28 cellular contexts compared by ENCODE assay signal in genomic region chr1:25992689-25993146, GRCh38. TPM values are rescaled to one million over a fixed set of nuclear protein-coding genes. Genes with fewer than 3 reads are reported as not detected.
DNase-seq lines count a peak whose midpoint lies in the region; ATAC-seq and TF ChIP-seq lines count a peak whose summit lies in the region.
"Had no signal": no experiment of that assay in that cellular context is flagged by ENCODE, and none has a peak within 500 bp of the region (broad histone marks: within the 10 kb centered on the region; RNA-seq: fewer than 3 reads in every experiment).

No MANE protein-coding gene starts in this region.

- no peaks in the 10 kb centered on the region for H3K9me2 ChIP-seq in hepatocyte (replicated peaks; ENCODE audit: insufficient read depth)

- peak overlapping the region in 3 of 7 donors; percentile 53 to 61 (median 59) for H3K4me3 Mint-ChIP-seq in CD8-positive, alpha-beta memory T cell
- H3K4me3 Mint-ChIP-seq: activated CD8-positive, alpha-beta T cell treated with anti-CD3 and anti-CD28 coated beads for 36 hours; mesothelial cell of epicardium had no signal

- no peak for DNase-seq in CD8-positive, alpha-beta memory T cell
- DNase-seq in hepatocyte (ENCODE audit: low spot score), result no peak
- DNase-seq in SW480 (ENCODE audit: low spot score), result no peak
- no peak for DNase-seq in left ventricle myocardium superior
- no peak for DNase-seq in mucosa of descending colon
- DNase-seq: activated CD8-positive, alpha-beta T cell treated with anti-CD3 and anti-CD28 coated beads for 36 hours; activated gamma-delta T cell; cerebellar nuclear complex; dorsolateral prefrontal cortex; islet precursor cell; NCI-H1092; NCI-H1930; NCI-H748 treated with DMSO at 0.1 percent for 48 hours; right lobe of liver; stimulated activated CD4-positive, alpha-beta T cell treated with anti-CD3 and anti-CD28 coated beads, Interleukin-2, amount 100 ng/mL, for 48 hours; T-helper 2 cell; upper lobe of right lung had no signal

- H3K27ac Mint-ChIP-seq in CD8-positive, alpha-beta memory T cell, result peak overlapping the region; percentile 29 to 91 (median 78)

- no peaks in the 10 kb centered on the region for H3K9me3 ChIP-seq in CD8-positive, alpha-beta memory T cell (ENCODE audit: low read length)
- H3K9me3 ChIP-seq in KOPT-K1 (ENCODE audit: insufficient read depth, low read length, poor library complexity, severe bottlenecking) (no peaks in the 10 kb centered on the region), hepatocyte (ENCODE audit: low read depth) (no peaks in the 10 kb centered on the region), parathyroid adenoma (ENCODE audit: control insufficient read depth, low read length) (no peaks in the 10 kb centered on the region), mucosa of descending colon (no peaks in the 10 kb centered on the region)
- H3K9me3 ChIP-seq: right lobe of liver, upper lobe of right lung had no signal

- H3K36me3 Mint-ChIP-seq in CD8-positive, alpha-beta memory T cell, result peaks cover 0 to 31% (median 11%) of the 10 kb centered on the region in 3 donors

- peaks cover 66 to 82% (median 76%) of the 10 kb centered on the region in 3 donors for H3K4me1 Mint-ChIP-seq in CD8-positive, alpha-beta memory T cell

- no peaks in the 10 kb centered on the region for H3K27me3 ChIP-seq in CD8-positive, alpha-beta memory T cell (ENCODE audit: insufficient read depth, low read length, poor library complexity, severe bottlenecking)
- H3K27me3 ChIP-seq in hepatocyte (no peaks in the 10 kb centered on the region), parathyroid adenoma (ENCODE audit: control insufficient read depth, insufficient read depth, low read length) (no peaks in the 10 kb centered on the region)
- H3K27me3 ChIP-seq: dorsolateral prefrontal cortex, right lobe of liver, upper lobe of right lung had no signal

- H3K27me3 Mint-ChIP-seq in CD8-positive, alpha-beta memory T cell, result no peaks in the 10 kb centered on the region
- H3K27me3 Mint-ChIP-seq: activated CD8-positive, alpha-beta T cell treated with anti-CD3 and anti-CD28 coated beads for 36 hours had no signal

- H4K20me1 ChIP-seq in hepatocyte (ENCODE audit: insufficient read depth, poor library complexity, severe bottlenecking), result no peaks in the 10 kb centered on the region

- H3K79me2 ChIP-seq in hepatocyte (peaks cover 24% of the 10 kb centered on the region), parathyroid adenoma (no peaks in the 10 kb centered on the region)

- CTCF ChIA-PET in CD8-positive, alpha-beta memory T cell (lab: Charles Lee), result interaction anchor here (5.8 kb wide), 1 partner anchor 97 kb away, joined by 48 read pairs; no protein-coding TSS in a partner anchor

- H3K4me2 ChIP-seq in hepatocyte (no peak overlapping the region), parathyroid adenoma (ENCODE audit: low read length) (peak overlapping the region; percentile 43)

- no peak overlapping the region for H2AFZ ChIP-seq in hepatocyte
- no peak overlapping the region for H2AFZ ChIP-seq in parathyroid adenoma
- H2AFZ ChIP-seq: GM23248 had no signal

- H3K9me3 Mint-ChIP-seq in CD8-positive, alpha-beta memory T cell, result no peaks in the 10 kb centered on the region
- H3K9me3 Mint-ChIP-seq: activated CD8-positive, alpha-beta T cell treated with anti-CD3 and anti-CD28 coated beads for 36 hours; mesothelial cell of epicardium had no signal

- peaks cover 65% of the 10 kb centered on the region for H3K4me1 ChIP-seq in CD8-positive, alpha-beta memory T cell (ENCODE audit: insufficient read depth, low read length)
- peaks cover 6% of the 10 kb centered on the region for H3K4me1 ChIP-seq in hepatocyte (ENCODE audit: insufficient read depth)
- peaks cover 15% of the 10 kb centered on the region for H3K4me1 ChIP-seq in parathyroid adenoma
- peaks cover 8% of the 10 kb centered on the region for H3K4me1 ChIP-seq in mucosa of descending colon (ENCODE audit: low read depth)

- ATAC-seq in left ventricle myocardium superior (no peak), mucosa of descending colon (no peak)
- ATAC-seq: activated CD8-positive, alpha-beta T cell treated with anti-CD3 and anti-CD28 coated beads for 36 hours; right lobe of liver; upper lobe of right lung had no signal

- no peak overlapping the region for H3K4me3 ChIP-seq in CD8-positive, alpha-beta memory T cell (ENCODE audit: low read length)
- no peak overlapping the region for H3K4me3 ChIP-seq in hepatocyte
- no peak overlapping the region for H3K4me3 ChIP-seq in parathyroid adenoma (ENCODE audit: low read depth, low read length)
- H3K4me3 ChIP-seq in mucosa of descending colon, result no peak overlapping the region
- H3K4me3 ChIP-seq: dorsolateral prefrontal cortex, GM23248, right lobe of liver, SK-N-MC, upper lobe of right lung had no signal

- TF ChIP-seq CTCF in hepatocyte (IDR thresholded peaks at IDR 0.05; ENCODE audit: poor library complexity) (no peak), parathyroid adenoma (IDR thresholded peaks at IDR 0.05) (no peak), mucosa of descending colon (IDR thresholded peaks at IDR 0.05) (no peak)

- WGBS in hepatocyte (ENCODE audit: low lambda C conversion rate, missing lambda C conversion rate), result 94% methylated on average over 9 of the region's 9 CpGs

- no peaks in the 10 kb centered on the region for H3K36me3 ChIP-seq in CD8-positive, alpha-beta memory T cell (ENCODE audit: insufficient read depth, low read length)
- H3K36me3 ChIP-seq in KOPT-K1 (ENCODE audit: insufficient read depth, low read length) (peaks cover 6% of the 10 kb centered on the region; the same call in 1 of the 2 replicates), hepatocyte (replicated peaks; ENCODE audit: insufficient read depth, low read depth) (no peaks in the 10 kb centered on the region), parathyroid adenoma (ENCODE audit: control insufficient read depth, insufficient read depth, low read length) (no peaks in the 10 kb centered on the region), mucosa of descending colon (ENCODE audit: low read depth) (no peaks in the 10 kb centered on the region)

- H3K9ac ChIP-seq in parathyroid adenoma, result no peak overlapping the region
- H3K9ac ChIP-seq: GM23248 had no signal

- H3K27ac ChIP-seq in CD8-positive, alpha-beta memory T cell (ENCODE audit: low read depth, low read length), result no peak overlapping the region
- H3K27ac ChIP-seq in KOPT-K1 (ENCODE audit: low read depth, low read length, poor library complexity, severe bottlenecking) (peak overlapping the region; percentile 95), hepatocyte (peak overlapping the region; percentile 29), parathyroid adenoma (no peak overlapping the region)
- H3K27ac ChIP-seq: GM23248, right lobe of liver, RWPE1, SK-N-MC had no signal

- POLR2A ChIA-PET in CD8-positive, alpha-beta memory T cell (lab: Charles Lee), result no interaction called here

- intact Hi-C loops in left ventricle myocardium superior (cut with micrococcal nuclease), result no loop called here
- intact Hi-C loops in mucosa of descending colon (cut with DNase I, micrococcal nuclease), result no loop called here

RNA-seq across cellular contexts. Expression of gene PAFAH2, which starts 5.1 kb away (rescaled TPM):
- total RNA-seq in CD8-positive, alpha-beta memory T cell, result 10 to 100 TPM; 11.8 to 12.1 TPM
- 28.6 TPM for polyA plus RNA-seq in CD8-positive, alpha-beta memory T cell
- 19.6 and 24.6 TPM in 2 replicates for total RNA-seq in hepatocyte
- 22.7 TPM in 2 replicates for polyA plus RNA-seq in hepatocyte
- 9.8 TPM for total RNA-seq in left ventricle myocardium superior
- total RNA-seq in mucosa of descending colon, result 10 to 100 TPM; 25.8 to 51.8 (median 38.0) TPM

RNA-seq across cellular contexts. Expression of gene EXTL1, which starts 28.9 kb away (rescaled TPM):
- not detected for total RNA-seq in CD8-positive, alpha-beta memory T cell
- polyA plus RNA-seq in CD8-positive, alpha-beta memory T cell, result not detected
- total RNA-seq in hepatocyte (0.17 and 0.84 TPM in 2 replicates), left ventricle myocardium superior (15.8 TPM), mucosa of descending colon (1 to 10 TPM in 1 of 3 donors, under 1 TPM in 1, not detected in 1; 0.14 to 1.7 TPM)
- polyA plus RNA-seq in hepatocyte, result 1.3 and 1.6 TPM in 2 replicates
- total RNA-seq: activated CD8-positive, alpha-beta T cell treated with anti-CD3 and anti-CD28 coated beads for 36 hours; endothelial cell of umbilical vein had no signal
- polyA plus RNA-seq: endothelial cell of umbilical vein, liver had no signal

RNA-seq across cellular contexts. Expression of gene SLC30A2, which starts 53.2 kb away (rescaled TPM):
- total RNA-seq in CD8-positive, alpha-beta memory T cell, result not detected
- not detected for polyA plus RNA-seq in CD8-positive, alpha-beta memory T cell
- 1.8 and 6.6 TPM in 2 replicates for total RNA-seq in hepatocyte
- polyA plus RNA-seq in hepatocyte, result 4.5 and 4.8 TPM in 2 replicates
- 6.4 TPM for total RNA-seq in left ventricle myocardium superior
- under 1 TPM; 0.12 to 0.14 (median 0.13) TPM for total RNA-seq in mucosa of descending colon
- total RNA-seq: activated CD8-positive, alpha-beta T cell treated with anti-CD3 and anti-CD28 coated beads for 36 hours; endothelial cell of umbilical vein; fibroblast of lung; GM23248; OCI-LY7; posterior vena cava; upper lobe of right lung had no signal
- polyA plus RNA-seq: endothelial cell of umbilical vein, fibroblast of lung had no signal

Comparison
In these comparisons a context has a peak if more than half of its experiments do, and no peak if none do; other contexts are left out.
1. H3K27ac ChIP-seq: peak in KOPT-K1 (single experiment) and hepatocyte (single experiment); none in CD8-positive, alpha-beta memory T cell (single experiment) and parathyroid adenoma (single experiment).